In the genomic region with DNA sequence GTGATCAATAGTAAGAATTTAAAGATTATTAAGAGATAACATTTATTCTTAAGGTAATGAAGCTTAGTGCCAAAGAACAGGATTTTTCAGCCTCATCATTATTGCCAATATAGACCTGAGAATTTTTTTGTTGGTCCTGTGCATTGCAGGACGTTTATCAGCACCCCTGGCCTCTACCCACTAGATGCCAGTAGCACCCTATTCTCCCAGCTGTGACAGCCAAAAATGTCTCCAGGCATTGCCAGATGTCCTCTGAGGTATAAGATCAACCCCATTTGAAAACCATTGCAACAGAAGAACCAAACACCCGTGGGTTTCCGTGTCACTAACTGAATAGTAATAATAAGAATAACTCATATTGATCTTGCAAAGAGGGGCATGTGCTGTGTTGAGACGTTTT, we compare ENCODE assay signal across 17 cellular contexts.
DNase-seq lines count a peak whose midpoint lies in the region; ATAC-seq and TF ChIP-seq lines count a peak whose summit lies in the region.
"Had no signal": no experiment of that assay in that cellular context is flagged by ENCODE, and none has a peak within 500 bp of the region (broad histone marks: within the 10 kb centered on the region; RNA-seq: fewer than 3 reads in every experiment).

No MANE protein-coding gene starts in this region.

- no peak for TF ChIP-seq EP300 in SK-N-SH (IDR thresholded peaks at IDR 0.05; ENCODE audit: borderline replicate concordance in 1 of 2, low read depth in 1 of 2, low read length in 1 of 2)

- H3K79me2 ChIP-seq in SK-N-SH (ENCODE audit: insufficient read depth) (no peaks in the 10 kb centered on the region), smooth muscle cell (ENCODE audit: low read depth) (no peaks in the 10 kb centered on the region)

- WGBS in SK-N-SH (ENCODE audit: low lambda C conversion rate) = 9% methylated on average over 4 of the region's 4 CpGs
- 64% methylated on average over 4 of the region's 4 CpGs for WGBS in smooth muscle cell (ENCODE audit: low lambda C conversion rate)

- no peaks in the 10 kb centered on the region; a peak in 1 of 4 replicates for H3K4me1 ChIP-seq in SK-N-SH (ENCODE audit: control insufficient read depth in 1 of 2, insufficient read depth in 2 of 2, low read depth in 1 of 2, low read length in 1 of 2)
- no peaks in the 10 kb centered on the region for H3K4me1 ChIP-seq in smooth muscle cell (ENCODE audit: low read depth)
- H3K4me1 ChIP-seq in CD8-positive, alpha-beta memory T cell (ENCODE audit: insufficient read depth, low read length) = no peaks in the 10 kb centered on the region
- H3K4me1 ChIP-seq: pancreas had no signal

- H3K36me3 ChIP-seq in SK-N-SH (replicated peaks in 1 of 2; ENCODE audit: control insufficient read depth in 1 of 2, insufficient read depth in 2 of 2, low read length in 1 of 2) (no peaks in the 10 kb centered on the region), smooth muscle cell (ENCODE audit: low read depth) (no peaks in the 10 kb centered on the region)
- no peaks in the 10 kb centered on the region for H3K36me3 ChIP-seq in CD8-positive, alpha-beta memory T cell (ENCODE audit: insufficient read depth, low read length)
- H3K36me3 ChIP-seq: pancreas had no signal

- CTCF ChIA-PET in SK-N-SH (lab: Yijun Ruan, JAX) = interaction anchor here (0.6 to 3.9 kb wide), 10 partner anchors 11 to 1781 kb away, joined by 3 to 28 read pairs (median 3); partner anchors contain the start of gene SOX11
- CTCF ChIA-PET in CD8-positive, alpha-beta memory T cell (lab: Charles Lee) = no interaction called here

- DNase-seq in SK-N-SH (peak; percentile 41), NCI-H2171 (lab: John Stamatoyannopoulos, UW) (peak; percentile 32), astrocyte of the cerebellum (ENCODE audit: low read depth) (no peak), smooth muscle cell (lab: John Stamatoyannopoulos, UW; ENCODE audit: unreplicated experiment) (no peak), KBM-7 (no peak)
- no peak for DNase-seq in stimulated activated CD4-positive, alpha-beta T cell treated with anti-CD3 and anti-CD28 coated beads, Interleukin-2, amount 100 ng/mL, for 24 hours
- DNase-seq in CD8-positive, alpha-beta memory T cell = no peak
- DNase-seq: activated CD4-positive, alpha-beta T cell treated with anti-CD3 and anti-CD28 coated beads for 4 hours; activated naive CD8-positive, alpha-beta T cell treated with anti-CD3 and anti-CD28 coated beads for 36 hours; activated T-cell treated with anti-CD3 and anti-CD28 coated beads for 4 hours; DMS153; NCI-H2029 treated with DMSO at 0.1 percent for 48 hours; pancreas had no signal

- H3F3A ChIP-seq in SK-N-SH (replicated peaks; ENCODE audit: insufficient read depth) (no peaks in the 10 kb centered on the region), smooth muscle cell (ENCODE audit: low read depth) (no peaks in the 10 kb centered on the region)

- TF ChIP-seq RAD21 in SK-N-SH (IDR thresholded peaks at IDR 0.05; ENCODE audit: low read length) = peak; percentile 76

- H2AFZ ChIP-seq in SK-N-SH (ENCODE audit: low read depth) (no peak overlapping the region), smooth muscle cell (ENCODE audit: low read depth) (no peak overlapping the region)

- ATAC-seq in SK-N-SH treated with all-trans-retinoic acid at 6 μM for 48 hours = no peak
- ATAC-seq: K562, pancreas had no signal

- H4K20me1 ChIP-seq in SK-N-SH (ENCODE audit: insufficient read depth) (no peaks in the 10 kb centered on the region), smooth muscle cell (ENCODE audit: low read depth) (no peaks in the 10 kb centered on the region)

- no peaks in the 10 kb centered on the region for H3K4me1 Mint-ChIP-seq in CD8-positive, alpha-beta memory T cell
- H3K4me1 Mint-ChIP-seq: activated naive CD8-positive, alpha-beta T cell treated with anti-CD3 and anti-CD28 coated beads for 36 hours had no signal

- H3K9ac ChIP-seq in SK-N-SH (no peak overlapping the region), smooth muscle cell (ENCODE audit: low read depth) (no peak overlapping the region)

- H3K27me3 ChIP-seq in SK-N-SH (ENCODE audit: insufficient read depth) (no peaks in the 10 kb centered on the region), smooth muscle cell (ENCODE audit: low read depth) (no peaks in the 10 kb centered on the region)
- H3K27me3 ChIP-seq in CD8-positive, alpha-beta memory T cell (ENCODE audit: insufficient read depth, low read length, poor library complexity, severe bottlenecking) = no peaks in the 10 kb centered on the region
- H3K27me3 ChIP-seq: pancreas had no signal

- no peak overlapping the region for H3K4me3 Mint-ChIP-seq in CD8-positive, alpha-beta memory T cell
- H3K4me3 Mint-ChIP-seq: activated naive CD8-positive, alpha-beta T cell treated with anti-CD3 and anti-CD28 coated beads for 36 hours; stimulated activated naive CD8-positive, alpha-beta T cell treated with anti-CD3 and anti-CD28 coated beads, Interleukin-15, Interleukin-2, amounts not matched to agents 100 ng/mL and 50 ng/mL, for 24 hours; T-helper 2 cell treated with Interferon-gamma antibody and Interleukin-4, amounts not matched to agents 5 μg/mL and 100 μg/mL, for 36 hours had no signal

- no peak overlapping the region for H3K27ac ChIP-seq in SK-N-SH (ENCODE audit: low read depth in 2 of 2, low read length in 1 of 2)
- no peak overlapping the region for H3K27ac ChIP-seq in smooth muscle cell (ENCODE audit: low read depth)
- no peak overlapping the region for H3K27ac ChIP-seq in CD8-positive, alpha-beta memory T cell (ENCODE audit: low read depth, low read length)
- H3K27ac ChIP-seq: pancreas had no signal

- H3K4me3 ChIP-seq in SK-N-SH (ENCODE audit: low read depth in 2 of 2, low read length in 1 of 2) (no peak overlapping the region), astrocyte of the cerebellum (ENCODE audit: low read depth, low read length) (no peak overlapping the region), smooth muscle cell (no peak overlapping the region)
- H3K4me3 ChIP-seq in CD8-positive, alpha-beta memory T cell (ENCODE audit: low read length) = no peak overlapping the region
- H3K4me3 ChIP-seq: K562, pancreas had no signal

- in situ Hi-C loops in astrocyte of the cerebellum (cut with HindIII; ENCODE audit: low sequenced_read_pairs) = no loop called here
- in situ Hi-C loops in KBM-7 (cut with MboI; ENCODE audit: low pct_unique_long_range_greater_than_20kb, low sequenced_read_pairs) = no loop called here

- peaks cover 0 to 5% of the 10 kb centered on the region in 2 donors for H3K27me3 Mint-ChIP-seq in CD8-positive, alpha-beta memory T cell
- H3K27me3 Mint-ChIP-seq: activated naive CD8-positive, alpha-beta T cell treated with anti-CD3 and anti-CD28 coated beads for 36 hours; stimulated activated naive CD8-positive, alpha-beta T cell treated with anti-CD3 and anti-CD28 coated beads, Interleukin-15, Interleukin-2, amounts not matched to agents 100 ng/mL and 50 ng/mL, for 24 hours had no signal

- no peak overlapping the region for H3K4me2 ChIP-seq in SK-N-SH
- no peak overlapping the region for H3K4me2 ChIP-seq in smooth muscle cell

- no peaks in the 10 kb centered on the region for H3K9me2 ChIP-seq in SK-N-SH

- no peak for TF ChIP-seq CTCF in SK-N-SH (IDR thresholded peaks at IDR 0.05)
- TF ChIP-seq CTCF in astrocyte of the cerebellum (IDR thresholded peaks at IDR 0.05; ENCODE audit: low read depth, low read length, missing control alignments) = peak; percentile 26
- TF ChIP-seq CTCF in smooth muscle cell (IDR thresholded peaks at IDR 0.05; ENCODE audit: borderline replicate concordance, insufficient read depth, poor library complexity, severe bottlenecking) = peak; percentile 26

- H3K27ac Mint-ChIP-seq in CD8-positive, alpha-beta memory T cell = no peak overlapping the region
- H3K27ac Mint-ChIP-seq: activated naive CD8-positive, alpha-beta T cell treated with anti-CD3 and anti-CD28 coated beads for 36 hours; stimulated activated naive CD8-positive, alpha-beta T cell treated with anti-CD3 and anti-CD28 coated beads, Interleukin-15, Interleukin-2, amounts not matched to agents 100 ng/mL and 50 ng/mL, for 24 hours; T-helper 2 cell treated with Interferon-gamma antibody and Interleukin-4, amounts not matched to agents 5 μg/mL and 100 μg/mL, for 36 hours had no signal

- peaks cover 0 to 2% (median 0%) of the 10 kb centered on the region in 3 donors for H3K36me3 Mint-ChIP-seq in CD8-positive, alpha-beta memory T cell
- H3K36me3 Mint-ChIP-seq: activated naive CD8-positive, alpha-beta T cell treated with anti-CD3 and anti-CD28 coated beads for 36 hours had no signal

- H3K9me3 ChIP-seq in SK-N-SH (no peaks in the 10 kb centered on the region), smooth muscle cell (replicated peaks; ENCODE audit: low read depth) (no peaks in the 10 kb centered on the region)
- no peaks in the 10 kb centered on the region for H3K9me3 ChIP-seq in CD8-positive, alpha-beta memory T cell (ENCODE audit: low read length)
- H3K9me3 ChIP-seq: pancreas had no signal

- H3K9me3 Mint-ChIP-seq in CD8-positive, alpha-beta memory T cell = peaks cover 4 to 12% (median 5%) of the 10 kb centered on the region in 5 donors
- H3K9me3 Mint-ChIP-seq: stimulated activated naive CD8-positive, alpha-beta T cell treated with anti-CD3 and anti-CD28 coated beads, Interleukin-15, Interleukin-2, amounts not matched to agents 100 ng/mL and 50 ng/mL, for 24 hours had no signal

- POLR2A ChIA-PET in SK-N-SH (lab: Yijun Ruan, JAX) = no interaction called here
- POLR2A ChIA-PET in CD8-positive, alpha-beta memory T cell (lab: Charles Lee) = no interaction called here

TF ChIP-seq in SK-N-SH, 30 proteins besides CTCF, POLR2A, EP300 and RAD21 (continues in another document):
- TF ChIP-seq RXRA (IDR thresholded peaks at IDR 0.05; ENCODE audit: borderline replicate concordance, low read depth) = no peak
- TF ChIP-seq TEAD4 (IDR thresholded peaks at IDR 0.05; ENCODE audit: borderline replicate concordance, insufficient read depth) = no peak
- no peak for TF ChIP-seq CHD2 (IDR thresholded peaks at IDR 0.05; ENCODE audit: low read length, partially characterized antibody)

TF ChIP-seq in SK-N-SH treated with all-trans-retinoic acid at 6 μM for 48 hours, 23 proteins besides CTCF, POLR2A, EP300 and RAD21:
- no peak for TF ChIP-seq SNAI2 (CRISPR knock-in tag; IDR thresholded peaks at IDR 0.05)

Comparison
In these comparisons a context has a peak if more than half of its experiments do, and no peak if none do; other contexts are left out.
1. DNase-seq: peak in SK-N-SH (single experiment) and NCI-H2171 (single experiment); none in astrocyte of the cerebellum (single experiment), smooth muscle cell (single experiment), stimulated activated CD4-positive, alpha-beta T cell treated with anti-CD3 and anti-CD28 coated beads, Interleukin-2, amount 100 ng/mL, for 24 hours (0 of 2), CD8-positive, alpha-beta memory T cell (0 of 5) and KBM-7 (single experiment).